8 cellular contexts compared by ENCODE assay signal in genomic region chr2:102736174-102736606, GRCh38. TPM values are rescaled to one million over a fixed set of nuclear protein-coding genes. Genes with fewer than 3 reads are reported as not detected.
DNase-seq lines count a peak whose midpoint lies in the region; ATAC-seq, FAIRE-seq and TF ChIP-seq lines count a peak whose summit lies in the region.

No MANE protein-coding gene starts in this region.

- TF ChIP-seq CTCF in Panc1 (IDR thresholded peaks at IDR 0.05) = no peak
- TF ChIP-seq CTCF in coronary artery (IDR thresholded peaks at IDR 0.05) = no peak
- TF ChIP-seq CTCF in HepG2 (CRISPR knock-in tag; IDR thresholded peaks at IDR 0.05) = peak; percentile 19; the same call in 1 of the 2 replicates
- no peak for TF ChIP-seq CTCF in tibial nerve (IDR thresholded peaks at IDR 0.05)

- TF ChIP-seq POLR2A in HepG2 (IDR thresholded peaks at IDR 0.05; ENCODE audit: insufficient read depth in 1 of 2, low read depth in 2 of 2, low read length in 2 of 2) (no peak), tibial nerve (IDR thresholded peaks at IDR 0.05) (no peak)

- TF ChIP-seq EP300 in HepG2 (IDR thresholded peaks at IDR 0.05; ENCODE audit: low read depth in 2 of 2, low read length in 2 of 2) = no peak
- no peak for TF ChIP-seq EP300 in HepG2 (CRISPR knock-in tag; IDR thresholded peaks at IDR 0.05; ENCODE audit: borderline replicate concordance)
- no peak for TF ChIP-seq EP300 in tibial nerve (IDR thresholded peaks at IDR 0.05)

- peak overlapping the region; percentile 94 for H3K9ac ChIP-seq in HepG2 (ENCODE audit: insufficient read depth, low read depth, low read length)

- H3K4me3 ChIP-seq in Panc1 (ENCODE audit: low read depth in 2 of 2, low read length in 2 of 2) = peak overlapping the region; percentile 84 to 93
- H3K4me3 ChIP-seq in coronary artery = peak overlapping the region; percentile 94
- H3K4me3 ChIP-seq in HepG2 (replicated peaks in 1 of 3; ENCODE audit: insufficient read depth in 1 of 3, low read depth in 2 of 3, low read length in 3 of 3) = peak overlapping the region; percentile 95 to 99 (median 96)
- peak overlapping the region; percentile 56 to 96 (median 81) for H3K4me3 ChIP-seq in tibial nerve

- 0% methylated on average over 16 of the region's 16 CpGs for WGBS in HepG2 (ENCODE audit: low lambda C conversion rate)
- WGBS in tibial nerve, 2 donors = 10 to 11% methylated on average over 9 to 16 of the region's 16 CpGs

- intact Hi-C loops in Panc1 (cut with micrococcal nuclease; ENCODE audit: unreplicated experiment) (no loop called here), HepG2 (cut with micrococcal nuclease; ENCODE audit: unreplicated experiment) (loop anchor here (1.0 kb wide), 1 partner anchor 120 kb away; no protein-coding TSS in a partner anchor)

- H3K27me3 ChIP-seq in Panc1 (ENCODE audit: control insufficient read depth, insufficient read depth, low read length) (no peaks in the 10 kb centered on the region), HepG2 (ENCODE audit: control insufficient read depth in 1 of 2, insufficient read depth in 2 of 2, low read length in 2 of 2) (peaks cover 0 to 3% of the 10 kb centered on the region in 2 experiments; a peak in 1 of 5 replicates), tibial nerve (no peaks in the 10 kb centered on the region)

- H2AFZ ChIP-seq in HepG2 (ENCODE audit: low read length) = peak overlapping the region; percentile 59

- DNase-seq in G401 (ENCODE audit: low spot score) (peak; percentile 63), Panc1 (ENCODE audit: low read depth, low spot score) (no peak), coronary artery (ENCODE audit: low spot score) (no peak), HepG2 (ENCODE audit: low spot score) (peak; percentile 29), tibial nerve (ENCODE audit: low spot score in 2 of 2) (no peak), HK-2 (ENCODE audit: unreplicated experiment) (no peak)

- BruUV-seq in Panc1 (replicated peaks; lab: Mats Ljungman, UMichigan) = no TSS peak
- BruUV-seq in HepG2 (replicated peaks; lab: Mats Ljungman, UMichigan) = TSS peak; percentile 50

- H3K79me2 ChIP-seq in HepG2 (ENCODE audit: insufficient read depth, low read length) = peaks cover 61% of the 10 kb centered on the region

- no peak for TF ChIP-seq RAD21 in HepG2 (CRISPR knock-in tag; IDR thresholded peaks at IDR 0.05)

- in situ Hi-C loops in G401 (cut with HindIII; ENCODE audit: low sequenced_read_pairs) = no loop called here
- in situ Hi-C loops in Panc1 (cut with HindIII; ENCODE audit: low pct_unique_long_range_greater_than_20kb, low sequenced_read_pairs) = no loop called here
- in situ Hi-C loops in HepG2 (cut with HindIII; ENCODE audit: extremely low pct_ligation_motif_present, low pct_unique_long_range_greater_than_20kb) = no loop called here

- H3K27ac ChIP-seq in Panc1 (ENCODE audit: low read length) = peak overlapping the region; percentile 89
- peak overlapping the region; percentile 78 to 85 for H3K27ac ChIP-seq in coronary artery
- peak overlapping the region; percentile 83 for H3K27ac ChIP-seq in HepG2 (ENCODE audit: extremely low read length, insufficient read depth, low read length)
- H3K27ac ChIP-seq in tibial nerve = peak overlapping the region; percentile 53 to 87 (median 73)

- H3K4me1 ChIP-seq in Panc1 (ENCODE audit: control insufficient read depth, insufficient read depth, low read length) (peaks cover 13% of the 10 kb centered on the region), HepG2 (ENCODE audit: insufficient read depth, low read length) (peaks cover 40% of the 10 kb centered on the region), tibial nerve (peaks cover 0 to 19% (median 5%) of the 10 kb centered on the region in 4 donors)

- peak overlapping the region; percentile 99 for H3K4me2 ChIP-seq in HepG2 (ENCODE audit: low read depth, low read length)

- peak; percentile 4 for FAIRE-seq in HepG2 (lab: Jason Lieb, UNC)

- H3K9me3 ChIP-seq in Panc1 (ENCODE audit: control insufficient read depth, insufficient read depth, low read depth, low read length) (no peaks in the 10 kb centered on the region), HepG2 (ENCODE audit: low read length) (no peaks in the 10 kb centered on the region), tibial nerve (no peaks in the 10 kb centered on the region)

- H4K20me1 ChIP-seq in HepG2 (ENCODE audit: insufficient read depth, low read length) = 0 out of 2 replicates have a peak, but pooled peaks cover 4% of the 10 kb centered on the region

- H3K36me3 ChIP-seq in Panc1 (ENCODE audit: control insufficient read depth, insufficient read depth, low read length) (peaks cover under 1% of the 10 kb centered on the region), HepG2 (replicated peaks in 1 of 2; ENCODE audit: control insufficient read depth in 1 of 2, insufficient read depth in 2 of 2, low read length in 2 of 2) (peaks cover 1 to 9% of the 10 kb centered on the region in 2 experiments), tibial nerve (peaks cover 0 to 7% (median under 1%) of the 10 kb centered on the region in 3 donors)

- CTCF ChIA-PET in Panc1 (lab: Charles Lee) (interaction anchor here (1.9 kb wide), 1 partner anchor 17 kb away, joined by 8 read pairs; no protein-coding TSS in a partner anchor), HepG2 (lab: Yijun Ruan, JAX; ENCODE audit: low intra/inter-chr PET ratio, low total read pairs) (no interaction called here)

- peak; percentile 42 for ATAC-seq in GM21423 (IDR thresholded peaks at IDR 0.05; ENCODE audit: unreplicated experiment)
- peak; percentile 10 for ATAC-seq in HG03575 (IDR thresholded peaks at IDR 0.05; ENCODE audit: extremely low read depth, insufficient number of reproducible peaks, low FRiP score, unreplicated experiment)
- peak; percentile 86 for ATAC-seq in Panc1
- ATAC-seq in HepG2 = peak; percentile 77

- POLR2A ChIA-PET in Panc1 (lab: Charles Lee) (no interaction called here), HepG2 (lab: Yijun Ruan, JAX) (interaction anchor here (1.0 to 3.1 kb wide), 8 partner anchors 10 to 72 kb away, joined by 3 to 42 read pairs (median 6); no protein-coding TSS in a partner anchor)

TF ChIP-seq in HepG2, 621 proteins besides CTCF, POLR2A, EP300 and RAD21 (continues in another document):
- TF ChIP-seq ZNF207 (IDR thresholded peaks at IDR 0.05; ENCODE audit: borderline replicate concordance) (no peak), XRCC5 (optimal IDR thresholded peaks at IDR 0.05; ENCODE audit: low read length) (no peak), ARID2 (CRISPR knock-in tag; IDR thresholded peaks at IDR 0.05; ENCODE audit: borderline replicate concordance) (0 out of 2 replicates have a peak, but pooled peaks have one; percentile 60), ZNF616 (CRISPR knock-in tag; IDR thresholded peaks at IDR 0.05; ENCODE audit: low read depth) (no peak), PAF1 (CRISPR knock-in tag; IDR thresholded peaks at IDR 0.05) (no peak), HINFP (CRISPR knock-in tag; IDR thresholded peaks at IDR 0.05; ENCODE audit: low read depth) (no peak)

RNA-seq across cellular contexts. Expression of gene TMEM182, which starts 25.6 kb away (rescaled TPM):
- 1.8 and 3.8 TPM in 2 replicates for total RNA-seq in G401 (2014; rRNA removed; shearing (Covaris generic))
- total RNA-seq in Panc1 (2021; ENCODE audit: unreplicated experiment) (6.2 TPM), HepG2 (2016; rRNA removed; fragmentation: Illumina TruSeq; extraction: Trizol) (8.9 and 10.6 TPM in 2 replicates), tibial nerve (1 to 10 TPM in 3 of 4 donors, not detected in 1; 1.8 to 2.8 (median 2.1) TPM)
- 6.5 TPM for polyA plus RNA-seq in Panc1 (2012; ENCODE audit: insufficient read length)
- 2.9 and 3.2 TPM in 2 replicates for total RNA-seq in HepG2 (2016; cell fraction: cytosol; rRNA removed; fragmentation: Illumina TruSeq; extraction: Trizol; ENCODE audit: low read depth)
- 8.4 and 10.0 TPM in 2 replicates for total RNA-seq in HepG2 (2016; cell fraction: insoluble cytoplasmic fraction; rRNA removed; fragmentation: Illumina TruSeq; extraction: Trizol)
- 4.3 and 6.3 TPM in 2 replicates for total RNA-seq in HepG2 (2016; cell fraction: membrane; rRNA removed; fragmentation: Illumina TruSeq; extraction: Trizol)
- 7.5 and 8.7 TPM in 2 replicates for total RNA-seq in HepG2 (2016; cell fraction: nucleus; rRNA removed; fragmentation: Illumina TruSeq; extraction: Trizol)
- polyA plus RNA-seq in HepG2 (2011; rRNA removed) = 8.0 and 8.7 TPM in 2 replicates
- 3.8 and 5.8 TPM in 2 replicates for polyA plus RNA-seq in HepG2 (2011; cell fraction: cytosol; rRNA removed)
- polyA plus RNA-seq in HepG2 (2011; cell fraction: nucleus; rRNA removed) = 2.6 and 3.6 TPM in 2 replicates
- polyA plus RNA-seq in HepG2 (2012) = 11.2 and 15.6 TPM in 2 replicates
- polyA plus RNA-seq in HepG2 (2016; cell fraction: cytosol; fragmentation: Illumina TruSeq; extraction: Trizol; ENCODE audit: low read depth) = 2.3 and 2.5 TPM in 2 replicates
- 10.1 and 11.3 TPM in 2 replicates for polyA plus RNA-seq in HepG2 (2016; cell fraction: insoluble cytoplasmic fraction; fragmentation: Illumina TruSeq; extraction: Trizol; ENCODE audit: low read depth)
- 5.0 and 5.8 TPM in 2 replicates for polyA plus RNA-seq in HepG2 (2016; cell fraction: membrane; fragmentation: Illumina TruSeq; extraction: Trizol; ENCODE audit: low read depth)
- polyA plus RNA-seq in HepG2 (2016; cell fraction: nucleus; fragmentation: Illumina TruSeq; extraction: Trizol; ENCODE audit: insufficient read depth, low read depth) = 5.8 and 8.3 TPM in 2 replicates
- polyA minus RNA-seq in HepG2 (2011; rRNA and poly(A)+ RNA removed; ENCODE audit: low replicate concordance) = 4.8 and 13.3 TPM in 2 replicates
- 2.5 and 6.1 TPM in 2 replicates for polyA minus RNA-seq in HepG2 (2011; cell fraction: cytosol; rRNA and poly(A)+ RNA removed)
- polyA minus RNA-seq in HepG2 (2011; cell fraction: nucleus; rRNA and poly(A)+ RNA removed) = 26.4 and 30.3 TPM in 2 replicates

Comparison
In these comparisons a context has a peak if more than half of its experiments do, and no peak if none do; other contexts are left out.
1. DNase-seq: peak in G401 (single experiment) and HepG2 (single experiment); none in Panc1 (single experiment), coronary artery (single experiment), tibial nerve (0 of 2) and HK-2 (single experiment).
2. ATAC-seq: peak in every context shown above with its lines; median percentile 86 in Panc1; 77 in HepG2; 42 in GM21423; 10 in HG03575.
3. Peak in every context shown above with its lines, with median percentiles within 50 percentile points of each other: H3K27ac ChIP-seq and H3K4me3 ChIP-seq.